ENCODE assay signal across 8 cellular contexts in genomic region chr7:119197872-119198527, GRCh38.
DNase-seq lines count a peak whose midpoint lies in the region; ATAC-seq and TF ChIP-seq lines count a peak whose summit lies in the region.

No MANE protein-coding gene starts in this region.

- H3K9me3 Mint-ChIP-seq in activated CD4-positive, alpha-beta memory T cell treated with anti-CD3 and anti-CD28 coated beads for 36 hours, result peaks cover 7% of the 10 kb centered on the region
- no peaks in the 10 kb centered on the region for H3K9me3 Mint-ChIP-seq in type B pancreatic cell
- H3K9me3 Mint-ChIP-seq in stimulated activated memory B cell treated with anti-CD40 and anti-IgM and Interleukin-4, amounts not matched to agents 10 μg/mL and 1 μg/mL and 100 μg/mL, for 72 hours, result no peaks in the 10 kb centered on the region

- no peak overlapping the region for H3K27ac Mint-ChIP-seq in activated CD4-positive, alpha-beta memory T cell treated with anti-CD3 and anti-CD28 coated beads for 36 hours
- H3K27ac Mint-ChIP-seq in type B pancreatic cell, result no peak overlapping the region
- no peak overlapping the region for H3K27ac Mint-ChIP-seq in stimulated activated memory B cell treated with anti-CD40 and anti-IgM and Interleukin-4, amounts not matched to agents 10 μg/mL and 1 μg/mL and 100 μg/mL, for 72 hours

- no peaks in the 10 kb centered on the region for H3K4me1 Mint-ChIP-seq in activated CD4-positive, alpha-beta memory T cell treated with anti-CD3 and anti-CD28 coated beads for 36 hours (ENCODE audit: low read depth)
- H3K4me1 Mint-ChIP-seq in type B pancreatic cell (ENCODE audit: unreplicated experiment), result no peaks in the 10 kb centered on the region
- H3K4me1 Mint-ChIP-seq in stimulated activated memory B cell treated with anti-CD40 and anti-IgM and Interleukin-4, amounts not matched to agents 10 μg/mL and 1 μg/mL and 100 μg/mL, for 72 hours, result no peaks in the 10 kb centered on the region

- no peaks in the 10 kb centered on the region for H3K27me3 Mint-ChIP-seq in activated CD4-positive, alpha-beta memory T cell treated with anti-CD3 and anti-CD28 coated beads for 36 hours
- no peaks in the 10 kb centered on the region for H3K27me3 Mint-ChIP-seq in type B pancreatic cell
- no peaks in the 10 kb centered on the region for H3K27me3 Mint-ChIP-seq in stimulated activated memory B cell treated with anti-CD40 and anti-IgM and Interleukin-4, amounts not matched to agents 10 μg/mL and 1 μg/mL and 100 μg/mL, for 72 hours

- TF ChIP-seq CTCF in type B pancreatic cell (conservative IDR thresholded peaks at IDR 0.05), result peak; percentile 85

- intact Hi-C loops in activated CD4-positive, alpha-beta memory T cell treated with anti-CD3 and anti-CD28 coated beads for 36 hours (cut with micrococcal nuclease), result no loop called here

- POLR2A ChIA-PET in activated CD4-positive, alpha-beta memory T cell treated with anti-CD3 and anti-CD28 coated beads for 36 hours (lab: Charles Lee), result no interaction called here

- CTCF ChIA-PET in activated CD4-positive, alpha-beta memory T cell treated with anti-CD3 and anti-CD28 coated beads for 36 hours (lab: Charles Lee), result interaction anchor here (0.6 to 1.3 kb wide), 3 partner anchors 11 to 791 kb away, joined by 3 read pairs; no protein-coding TSS in a partner anchor

- ATAC-seq in GM19324 (IDR thresholded peaks at IDR 0.05; ENCODE audit: low FRiP score, unreplicated experiment) (peak; percentile 93), HG03103 (IDR thresholded peaks at IDR 0.05; ENCODE audit: low read depth, unreplicated experiment) (peak; percentile 94)
- no peak for ATAC-seq in stimulated activated memory B cell treated with anti-CD40 and anti-IgM and Interleukin-4, amounts not matched to agents 10 μg/mL and 1 μg/mL and 100 μg/mL, for 72 hours

- DNase-seq in DMS 273 (lab: John Stamatoyannopoulos, UW; ENCODE audit: unreplicated experiment) (peak; percentile 89), NCI-H2081 treated with DMSO at 0.1 percent for 48 hours (lab: John Stamatoyannopoulos, UW) (peak; percentile 48), inferior parietal cortex (ENCODE audit: extremely low spot score) (peak; percentile 24), type B pancreatic cell (ENCODE audit: extremely low spot score, unreplicated experiment) (no peak)
- DNase-seq in activated CD4-positive, alpha-beta memory T cell treated with anti-CD3 and anti-CD28 coated beads for 36 hours, result peak; percentile 10

- H3K4me3 Mint-ChIP-seq in activated CD4-positive, alpha-beta memory T cell treated with anti-CD3 and anti-CD28 coated beads for 36 hours, result no peak overlapping the region
- H3K4me3 Mint-ChIP-seq in type B pancreatic cell, result no peak overlapping the region
- H3K4me3 Mint-ChIP-seq in stimulated activated memory B cell treated with anti-CD40 and anti-IgM and Interleukin-4, amounts not matched to agents 10 μg/mL and 1 μg/mL and 100 μg/mL, for 72 hours, result no peak overlapping the region

- H3K36me3 Mint-ChIP-seq in activated CD4-positive, alpha-beta memory T cell treated with anti-CD3 and anti-CD28 coated beads for 36 hours, result no peaks in the 10 kb centered on the region
- no peaks in the 10 kb centered on the region for H3K36me3 Mint-ChIP-seq in type B pancreatic cell
- H3K36me3 Mint-ChIP-seq in stimulated activated memory B cell treated with anti-CD40 and anti-IgM and Interleukin-4, amounts not matched to agents 10 μg/mL and 1 μg/mL and 100 μg/mL, for 72 hours, result no peaks in the 10 kb centered on the region
